Comparison of ENCODE assay signal across 21 cellular contexts in the genomic region with DNA sequence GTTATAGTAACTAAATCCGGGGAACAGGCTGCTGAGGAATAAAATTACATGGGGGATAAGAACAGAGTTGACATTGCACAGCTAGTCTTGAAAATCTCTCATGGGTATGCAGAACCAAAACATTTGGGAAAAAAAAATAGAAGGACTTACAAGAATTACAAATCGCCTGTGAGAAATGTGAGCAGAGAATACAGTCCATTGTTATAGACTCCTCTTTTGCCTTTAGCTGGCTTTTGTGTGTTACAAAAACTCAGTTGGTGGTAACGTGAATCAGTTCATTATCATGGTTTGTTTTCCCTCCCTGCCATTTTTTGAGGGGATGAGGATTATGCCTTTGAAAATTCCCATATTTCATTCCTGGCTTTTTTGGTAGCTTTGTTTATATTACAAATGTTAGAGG.
"Had no signal": no experiment of that assay in that cellular context is flagged by ENCODE, and none has a peak within 500 bp of the region (broad histone marks: within the 10 kb centered on the region; RNA-seq: fewer than 3 reads in every experiment).

No MANE protein-coding gene starts in this region.

- FAIRE-seq: colon had no signal

- H3K27me3 Mint-ChIP-seq: activated naive CD8-positive, alpha-beta T cell treated with anti-CD3 and anti-CD28 coated beads, Interleukin-2, amount 50 U/mL, for 24 hours; type B pancreatic cell had no signal

- ATAC-seq: activated CD4-positive, CD25-positive, alpha-beta regulatory T cell treated with anti-CD3 and anti-CD28 coated beads, Interleukin-2, amount 50 U/mL, for 24 hours; activated CD8-positive, alpha-beta T cell treated with anti-CD3 and anti-CD28 coated beads, Interleukin-2, amount 10 ng/mL, durations not matched to agents 7 days and 5 days; activated naive CD8-positive, alpha-beta T cell treated with anti-CD3 and anti-CD28 coated beads, Interleukin-2, amount 50 U/mL, for 24 hours; foreskin keratinocyte; left ventricle myocardium superior had no signal

- H3K4me3 Mint-ChIP-seq: activated CD8-positive, alpha-beta T cell treated with anti-CD3 and anti-CD28 coated beads, Interleukin-2, amount 10 ng/mL, durations not matched to agents 7 days and 5 days; activated naive CD8-positive, alpha-beta T cell treated with anti-CD3 and anti-CD28 coated beads, Interleukin-2, amount 50 U/mL, for 24 hours; activated T-helper 1 cell treated with anti-CD3 and anti-CD28 coated beads, Interleukin-12 subunit alpha, Interleukin-12 subunit beta, Interleukin-2, Interleukin-4 antibody, amounts not matched to agents 30 ng/mL and 10 ng/mL and 1 ng/mL, durations not matched to agents 14 hours and 24 hours and 36 hours; nephron; type B pancreatic cell had no signal

- H3K4me1 Mint-ChIP-seq: activated naive CD8-positive, alpha-beta T cell treated with anti-CD3 and anti-CD28 coated beads, Interleukin-2, amount 50 U/mL, for 24 hours had no signal

- H3K27ac Mint-ChIP-seq: activated CD8-positive, alpha-beta T cell treated with anti-CD3 and anti-CD28 coated beads, Interleukin-2, amount 10 ng/mL, durations not matched to agents 7 days and 5 days; activated naive CD8-positive, alpha-beta T cell treated with anti-CD3 and anti-CD28 coated beads, Interleukin-2, amount 50 U/mL, for 24 hours; activated T-helper 1 cell treated with anti-CD3 and anti-CD28 coated beads, Interleukin-12 subunit alpha, Interleukin-12 subunit beta, Interleukin-2, Interleukin-4 antibody, amounts not matched to agents 30 ng/mL and 10 ng/mL and 1 ng/mL, durations not matched to agents 14 hours and 24 hours and 36 hours; type B pancreatic cell had no signal

- DNase-seq: activated CD4-positive, alpha-beta T cell treated with anti-CD3 and anti-CD28 coated beads, Interleukin-2, amount 50 U/mL, for 1 hour; activated CD8-positive, alpha-beta T cell treated with anti-CD3 and anti-CD28 coated beads, Interleukin-2, amount 10 ng/mL, durations not matched to agents 7 days and 5 days; activated gamma-delta T cell; activated naive CD4-positive, alpha-beta T cell treated with anti-CD3 and anti-CD28 coated beads, Interleukin-2, amount 50 U/mL, for 16 hours; activated naive CD8-positive, alpha-beta T cell treated with anti-CD3 and anti-CD28 coated beads, Interleukin-2, amount 50 U/mL, for 24 hours; central memory CD4-positive, alpha-beta T cell; effector memory CD4-positive, alpha-beta T cell; foreskin keratinocyte; hippocampal formation; left ventricle myocardium superior; midbrain; occipital lobe; spleen; stimulated activated CD4-positive, alpha-beta T cell treated with anti-CD3 and anti-CD28 coated beads, Interleukin-4, amount 100 ng/mL, for 24 hours; stimulated activated naive CD4-positive, alpha-beta T cell treated with Interleukin-2 at 50 U/mL for 16 hours; T-helper 9 cell had no signal

- H3K9me3 Mint-ChIP-seq: activated naive CD8-positive, alpha-beta T cell treated with anti-CD3 and anti-CD28 coated beads, Interleukin-2, amount 50 U/mL, for 24 hours; activated T-helper 1 cell treated with anti-CD3 and anti-CD28 coated beads, Interleukin-12 subunit alpha, Interleukin-12 subunit beta, Interleukin-2, Interleukin-4 antibody, amounts not matched to agents 30 ng/mL and 10 ng/mL and 1 ng/mL, durations not matched to agents 14 hours and 24 hours and 36 hours; nephron; type B pancreatic cell had no signal

- H3K36me3 Mint-ChIP-seq: type B pancreatic cell had no signal
